In the genomic region with DNA sequence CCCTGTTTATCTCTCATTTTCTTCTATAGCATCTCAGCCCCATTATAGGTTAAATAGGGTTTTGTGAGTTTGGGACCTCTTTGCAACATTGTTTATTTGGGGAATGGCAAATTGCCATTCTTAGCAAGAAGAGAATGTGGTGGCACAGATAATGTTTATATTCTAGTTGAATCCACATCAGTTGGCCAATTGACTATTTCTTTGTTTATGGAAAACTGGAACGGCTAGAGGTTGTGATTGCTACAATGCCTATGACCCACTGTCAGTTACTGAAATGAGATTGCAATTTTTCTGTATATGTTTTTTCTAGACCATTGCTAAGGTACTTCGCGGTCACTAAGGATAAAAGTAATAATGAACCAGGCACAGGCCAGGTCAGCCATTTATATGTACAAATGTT, we compare ENCODE assay signal across 7 cellular contexts. TPM values are rescaled to one million over a fixed set of nuclear protein-coding genes. Genes with fewer than 3 reads are reported as not detected.
"Had no signal": no experiment of that assay in that cellular context is flagged by ENCODE, and none has a peak within 500 bp of the region (broad histone marks: within the 10 kb centered on the region; RNA-seq: fewer than 3 reads in every experiment).

No MANE protein-coding gene starts in this region.

- H3K4me1 Mint-ChIP-seq: IgD-negative memory B cell had no signal

- H3K27ac ChIP-seq: HL-60 had no signal

- ATAC-seq: HepG2, K562 had no signal

- DNase-seq: IMR-90, KBM-7, KG1 had no signal

- H3K4me3 Mint-ChIP-seq: IgD-negative memory B cell had no signal

- H3K4me3 ChIP-seq: K562 had no signal

- H3K27ac Mint-ChIP-seq: IgD-negative memory B cell had no signal

RNA-seq across cellular contexts. Expression of a gene that starts 44.6 kb away (rescaled TPM):
- total RNA-seq: HepG2 had no signal
- polyA plus RNA-seq: HepG2 had no signal
